Comparison of ENCODE assay signal across 8 cellular contexts in genomic region chr1:89994231-89994804, GRCh38. TPM values are rescaled to one million over a fixed set of nuclear protein-coding genes. Genes with fewer than 3 reads are reported as not detected.
DNase-seq lines count a peak whose midpoint lies in the region; ATAC-seq, FAIRE-seq and TF ChIP-seq lines count a peak whose summit lies in the region.

No MANE protein-coding gene starts in this region.

- H3K9me3 Mint-ChIP-seq in glutamatergic neuron (ENCODE audit: unreplicated experiment): peaks cover 15% of the 10 kb centered on the region

- peaks cover 64% of the 10 kb centered on the region for H3K4me1 Mint-ChIP-seq in glutamatergic neuron (ENCODE audit: low read depth, unreplicated experiment)

- TF ChIP-seq CTCF in WI38 (IDR thresholded peaks at IDR 0.05; ENCODE audit: low read depth, low read length): no peak
- no peak for TF ChIP-seq CTCF in glutamatergic neuron (IDR thresholded peaks at IDR 0.05; ENCODE audit: partially characterized antibody, unreplicated experiment)

- DNase-seq in GM12892 (ENCODE audit: insufficient read length) (no peak), glutamatergic neuron (no peak), sciatic nerve (ENCODE audit: low spot score) (peak; percentile 64), putamen (ENCODE audit: low spot score) (no peak), amniotic stem cell (lab: John Stamatoyannopoulos, UW) (no peak)
- DNase-seq in stimulated activated CD8-positive, alpha-beta memory T cell treated with anti-CD3 and anti-CD28 coated beads, Interleukin-4, amount 100 ng/mL, for 48 hours: no peak

- no peaks in the 10 kb centered on the region for H3K36me3 Mint-ChIP-seq in glutamatergic neuron (ENCODE audit: unreplicated experiment)

- ATAC-seq in sciatic nerve: no peak
- no peak for ATAC-seq in HG03457 (IDR thresholded peaks at IDR 0.05; ENCODE audit: unreplicated experiment)

- peaks cover 7% of the 10 kb centered on the region for H3K27me3 Mint-ChIP-seq in glutamatergic neuron (ENCODE audit: unreplicated experiment)

- no peak for TF ChIP-seq POLR2A in GM12892 (IDR thresholded peaks at IDR 0.05; ENCODE audit: low read depth, low read length)

- intact Hi-C loops in sciatic nerve (cut with DNase I): no loop called here

- peak overlapping the region; percentile 88 for H3K27ac Mint-ChIP-seq in glutamatergic neuron (ENCODE audit: unreplicated experiment)

- peak overlapping the region; percentile 65 for H3K4me3 ChIP-seq in WI38 (ENCODE audit: low read depth, low read length)

- peak overlapping the region; percentile 87 for H3K4me3 Mint-ChIP-seq in glutamatergic neuron (ENCODE audit: unreplicated experiment)

- FAIRE-seq in GM12892 (lab: Jason Lieb, UNC): peak; percentile 58

RNA-seq across cellular contexts. Expression of gene ZNF326, which starts 0.6 kb away (rescaled TPM):
- 18.1 TPM for polyA plus RNA-seq in GM12892 (2012; ENCODE audit: missing spikeins)
- 57.8 TPM for total RNA-seq in glutamatergic neuron (ENCODE audit: unreplicated experiment)
- total RNA-seq in sciatic nerve: 26.3 TPM
